In the genomic region with DNA sequence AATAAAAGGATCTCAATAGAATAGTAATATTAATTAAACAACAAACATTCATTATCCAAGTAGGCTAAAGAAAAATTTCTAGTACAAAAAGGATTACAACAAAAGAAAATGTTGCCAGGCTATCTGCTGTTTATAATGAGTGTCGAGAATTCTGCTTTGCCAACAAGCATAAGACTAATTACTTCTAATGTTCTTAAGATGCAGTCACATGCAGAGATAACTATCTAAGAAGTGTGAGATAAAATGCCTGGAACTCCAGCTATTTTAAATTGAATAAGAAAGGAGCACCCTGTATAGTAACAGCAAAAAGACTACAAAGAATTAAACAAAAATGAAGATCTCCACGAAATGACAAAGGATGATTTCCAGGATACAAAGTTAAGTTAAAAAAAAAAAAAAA, we compare ENCODE assay signal across 1 cellular context.
TF ChIP-seq lines count a peak whose summit lies in the region.

No MANE protein-coding gene starts in this region.

TF ChIP-seq in GM23338, 12 proteins besides CTCF, POLR2A, EP300 and RAD21 (continued from another document):
- TF ChIP-seq JUNB (IDR thresholded peaks at IDR 0.05; ENCODE audit: unreplicated experiment) (no peak), EZH2 (IDR thresholded peaks at IDR 0.05; ENCODE audit: low read depth, unreplicated experiment) (no peak), CREB1 (CRISPR knock-in tag; IDR thresholded peaks at IDR 0.05; ENCODE audit: low read depth) (no peak), NANOG (IDR thresholded peaks at IDR 0.05; ENCODE audit: borderline replicate concordance) (no peak), EZH2phosphoT487 (IDR thresholded peaks at IDR 0.05; ENCODE audit: unreplicated experiment) (no peak), ZNF114 (CRISPR knock-in tag; IDR thresholded peaks at IDR 0.05) (no peak)
- TF ChIP-seq, protein P1, sequence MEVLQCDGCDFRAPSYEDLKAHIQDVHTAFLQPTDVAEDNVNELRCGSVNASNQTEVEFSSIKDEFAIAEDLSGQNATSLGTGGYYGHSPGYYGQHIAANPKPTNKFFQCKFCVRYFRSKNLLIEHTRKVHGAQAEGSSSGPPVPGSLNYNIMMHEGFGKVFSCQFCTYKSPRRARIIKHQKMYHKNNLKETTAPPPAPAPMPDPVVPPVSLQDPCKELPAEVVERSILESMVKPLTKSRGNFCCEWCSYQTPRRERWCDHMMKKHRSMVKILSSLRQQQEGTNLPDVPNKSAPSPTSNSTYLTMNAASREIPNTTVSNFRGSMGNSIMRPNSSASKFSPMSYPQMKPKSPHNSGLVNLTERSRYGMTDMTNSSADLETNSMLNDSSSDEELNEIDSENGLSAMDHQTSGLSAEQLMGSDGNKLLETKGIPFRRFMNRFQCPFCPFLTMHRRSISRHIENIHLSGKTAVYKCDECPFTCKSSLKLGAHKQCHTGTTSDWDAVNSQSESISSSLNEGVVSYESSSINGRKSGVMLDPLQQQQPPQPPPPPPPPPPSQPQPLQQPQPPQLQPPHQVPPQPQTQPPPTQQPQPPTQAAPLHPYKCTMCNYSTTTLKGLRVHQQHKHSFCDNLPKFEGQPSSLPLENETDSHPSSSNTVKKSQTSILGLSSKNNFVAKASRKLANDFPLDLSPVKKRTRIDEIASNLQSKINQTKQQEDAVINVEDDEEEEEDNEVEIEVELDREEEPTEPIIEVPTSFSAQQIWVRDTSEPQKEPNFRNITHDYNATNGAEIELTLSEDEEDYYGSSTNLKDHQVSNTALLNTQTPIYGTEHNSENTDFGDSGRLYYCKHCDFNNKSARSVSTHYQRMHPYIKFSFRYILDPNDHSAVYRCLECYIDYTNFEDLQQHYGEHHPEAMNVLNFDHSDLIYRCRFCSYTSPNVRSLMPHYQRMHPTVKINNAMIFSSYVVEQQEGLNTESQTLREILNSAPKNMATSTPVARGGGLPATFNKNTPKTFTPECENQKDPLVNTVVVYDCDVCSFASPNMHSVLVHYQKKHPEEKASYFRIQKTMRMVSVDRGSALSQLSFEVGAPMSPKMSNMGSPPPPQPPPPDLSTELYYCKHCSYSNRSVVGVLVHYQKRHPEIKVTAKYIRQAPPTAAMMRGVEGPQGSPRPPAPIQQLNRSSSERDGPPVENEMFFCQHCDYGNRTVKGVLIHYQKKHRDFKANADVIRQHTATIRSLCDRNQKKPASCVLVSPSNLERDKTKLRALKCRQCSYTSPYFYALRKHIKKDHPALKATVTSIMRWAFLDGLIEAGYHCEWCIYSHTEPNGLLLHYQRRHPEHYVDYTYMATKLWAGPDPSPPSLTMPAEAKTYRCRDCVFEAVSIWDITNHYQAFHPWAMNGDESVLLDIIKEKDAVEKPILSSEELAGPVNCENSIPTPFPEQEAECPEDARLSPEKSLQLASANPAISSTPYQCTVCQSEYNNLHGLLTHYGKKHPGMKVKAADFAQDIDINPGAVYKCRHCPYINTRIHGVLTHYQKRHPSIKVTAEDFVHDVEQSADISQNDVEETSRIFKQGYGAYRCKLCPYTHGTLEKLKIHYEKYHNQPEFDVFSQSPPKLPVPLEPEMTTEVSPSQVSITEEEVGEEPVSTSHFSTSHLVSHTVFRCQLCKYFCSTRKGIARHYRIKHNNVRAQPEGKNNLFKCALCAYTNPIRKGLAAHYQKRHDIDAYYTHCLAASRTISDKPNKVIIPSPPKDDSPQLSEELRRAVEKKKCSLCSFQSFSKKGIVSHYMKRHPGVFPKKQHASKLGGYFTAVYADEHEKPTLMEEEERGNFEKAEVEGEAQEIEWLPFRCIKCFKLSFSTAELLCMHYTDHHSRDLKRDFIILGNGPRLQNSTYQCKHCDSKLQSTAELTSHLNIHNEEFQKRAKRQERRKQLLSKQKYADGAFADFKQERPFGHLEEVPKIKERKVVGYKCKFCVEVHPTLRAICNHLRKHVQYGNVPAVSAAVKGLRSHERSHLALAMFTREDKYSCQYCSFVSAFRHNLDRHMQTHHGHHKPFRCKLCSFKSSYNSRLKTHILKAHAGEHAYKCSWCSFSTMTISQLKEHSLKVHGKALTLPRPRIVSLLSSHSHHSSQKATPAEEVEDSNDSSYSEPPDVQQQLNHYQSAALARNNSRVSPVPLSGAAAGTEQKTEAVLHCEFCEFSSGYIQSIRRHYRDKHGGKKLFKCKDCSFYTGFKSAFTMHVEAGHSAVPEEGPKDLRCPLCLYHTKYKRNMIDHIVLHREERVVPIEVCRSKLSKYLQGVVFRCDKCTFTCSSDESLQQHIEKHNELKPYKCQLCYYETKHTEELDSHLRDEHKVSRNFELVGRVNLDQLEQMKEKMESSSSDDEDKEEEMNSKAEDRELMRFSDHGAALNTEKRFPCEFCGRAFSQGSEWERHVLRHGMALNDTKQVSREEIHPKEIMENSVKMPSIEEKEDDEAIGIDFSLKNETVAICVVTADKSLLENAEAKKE (CRISPR knock-in tag; IDR thresholded peaks at IDR 0.05), result no peak
TF ChIP-seq in GM23338: peak in this region for 0.
